Comparison of ENCODE assay signal across 8 cellular contexts in the genomic region with DNA sequence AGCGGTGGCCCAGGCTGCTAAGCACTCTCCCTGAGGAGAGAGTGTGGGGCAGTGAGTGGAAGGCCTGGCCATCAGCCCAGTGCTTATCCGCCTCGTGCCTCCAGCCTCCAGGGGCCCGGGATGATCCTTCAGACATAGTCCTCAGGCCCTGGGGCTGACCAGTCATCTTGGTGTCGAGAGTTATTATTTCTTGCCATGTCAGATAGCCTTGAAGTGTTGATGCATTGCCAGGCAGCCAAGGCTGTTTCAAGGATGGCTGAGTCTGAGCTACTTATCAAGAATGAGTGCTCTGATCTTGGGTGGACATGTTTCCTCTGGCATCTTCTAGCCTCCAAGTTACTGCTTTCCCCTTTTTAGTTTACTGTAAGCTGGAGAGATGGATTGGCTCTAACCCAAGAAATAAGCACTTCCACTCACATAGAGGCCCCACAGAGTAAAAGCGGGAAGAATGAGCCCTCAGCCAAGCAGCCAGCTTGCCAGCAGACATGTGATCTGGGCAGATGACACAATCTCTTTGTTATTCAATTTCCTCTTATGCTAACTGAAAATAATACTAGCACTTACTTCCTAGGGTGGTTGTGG.
A peak's percentile ranks its signal among the peaks of the same experiment; 100 is the strongest.
DNase-seq lines count a peak whose midpoint lies in the region; ATAC-seq and TF ChIP-seq lines count a peak whose summit lies in the region.

No MANE protein-coding gene starts in this region.

- H3K27ac ChIP-seq in H9 (ENCODE audit: insufficient read length, low read depth, low read length), result no peak overlapping the region

- no peak overlapping the region for H3K14ac ChIP-seq in H9 (ENCODE audit: insufficient read depth, low read length)

- H3K4ac ChIP-seq in H9 (ENCODE audit: low read depth, low read length), result no peak overlapping the region

- H3K4me3 Mint-ChIP-seq in natural killer cell treated with Interleukin-12 subunit alpha and Interleukin-12 subunit beta and Interleukin-15 and Interleukin-18, amount 100 ng/mL, for 72 hours, result peak overlapping the region; percentile 69
- H3K4me3 Mint-ChIP-seq in natural killer cell (no peak overlapping the region), H9 (no peak overlapping the region)

- H2AFZ ChIP-seq in H9 (ENCODE audit: low read length), result no peak overlapping the region

- H4K91ac ChIP-seq in H9 (ENCODE audit: insufficient read length, low read depth, low read length), result no peak overlapping the region

- H4K8ac ChIP-seq in H9 (replicated peaks; ENCODE audit: insufficient read length, low read depth, low read length), result no peak overlapping the region

- peak overlapping the region; percentile 97 for H3K27ac Mint-ChIP-seq in natural killer cell treated with Interleukin-12 subunit alpha and Interleukin-12 subunit beta and Interleukin-15 and Interleukin-18, amount 100 ng/mL, for 72 hours
- H3K27ac Mint-ChIP-seq in natural killer cell, result no peak overlapping the region
- H3K27ac Mint-ChIP-seq in H9, result no peak overlapping the region

- H3K79me2 ChIP-seq in H9 (ENCODE audit: insufficient read depth, low read length), result no peaks in the 10 kb centered on the region

- no peak overlapping the region for H3K9ac ChIP-seq in H9 (ENCODE audit: extremely low read depth, insufficient read length, low read length)

- no peak overlapping the region for H2BK120ac ChIP-seq in H9 (ENCODE audit: low read depth, low read length, poor library complexity, severe bottlenecking)

- H3K18ac ChIP-seq in H9 (ENCODE audit: insufficient read length, low read depth, low read length), result no peak overlapping the region

- ATAC-seq in natural killer cell treated with Interleukin-12 subunit alpha and Interleukin-12 subunit beta and Interleukin-15 and Interleukin-18, amount 100 ng/mL, for 72 hours, result peak in 1 of 2 donors; percentile 46
- ATAC-seq in natural killer cell (no peak), HG02884 (IDR thresholded peaks at IDR 0.05; ENCODE audit: unreplicated experiment) (no peak)

- peaks cover 31% of the 10 kb centered on the region for H3K36me3 Mint-ChIP-seq in natural killer cell treated with Interleukin-12 subunit alpha and Interleukin-12 subunit beta and Interleukin-15 and Interleukin-18, amount 100 ng/mL, for 72 hours
- peaks cover 10% of the 10 kb centered on the region for H3K36me3 Mint-ChIP-seq in natural killer cell
- no peaks in the 10 kb centered on the region; a peak in 1 of 7 replicates for H3K36me3 Mint-ChIP-seq in H9 (ENCODE audit: insufficient read depth in 1 of 3, low read depth in 3 of 3)

- no peaks in the 10 kb centered on the region for H3K27me3 Mint-ChIP-seq in natural killer cell treated with Interleukin-12 subunit alpha and Interleukin-12 subunit beta and Interleukin-15 and Interleukin-18, amount 100 ng/mL, for 72 hours
- H3K27me3 Mint-ChIP-seq in natural killer cell (ENCODE audit: low read depth in 2 of 2), result peaks cover 9 to 14% of the 10 kb centered on the region in 2 donors
- H3K27me3 Mint-ChIP-seq in H9 (ENCODE audit: low read depth), result no peaks in the 10 kb centered on the region

- no peak overlapping the region for H2BK12ac ChIP-seq in H9 (ENCODE audit: insufficient read length, low read depth, low read length)

- no peaks in the 10 kb centered on the region for H3K9me3 ChIP-seq in H9 (ENCODE audit: control insufficient read depth, low read depth, low read length)

- no peaks in the 10 kb centered on the region for H4K20me1 ChIP-seq in H9 (ENCODE audit: control insufficient read depth, insufficient read depth, insufficient read length)

- H3K4me2 ChIP-seq in H9 (ENCODE audit: insufficient read depth, insufficient read length, low read length), result no peak overlapping the region

- no peak overlapping the region for H2AK5ac ChIP-seq in H9 (ENCODE audit: insufficient read length, low read length)

- no peak overlapping the region for H2BK15ac ChIP-seq in H9 (ENCODE audit: low read depth, low read length)

- no peaks in the 10 kb centered on the region for H3K4me1 ChIP-seq in H9 (ENCODE audit: insufficient read depth, low read length)

- intact Hi-C loops in natural killer cell (cut with micrococcal nuclease), result no loop called here

- DNase-seq in natural killer cell treated with Interleukin-12 subunit alpha and Interleukin-12 subunit beta and Interleukin-15 and Interleukin-18, amount 100 ng/mL, for 72 hours (ENCODE audit: low spot score), result peak; percentile 65
- DNase-seq in natural killer cell (no peak), SKM-1 treated with dmso at 0.1 percent for 144 hours (lab: John Stamatoyannopoulos, UW; ENCODE audit: unreplicated experiment) (peak; percentile 57), foreskin melanocyte (peak; percentile 96), putamen (ENCODE audit: low spot score) (peak; percentile 77), H9 (no peak), GDM1 (lab: John Stamatoyannopoulos, UW) (no peak)

- no peak overlapping the region for H2BK20ac ChIP-seq in H9 (ENCODE audit: low read depth, low read length, poor library complexity, severe bottlenecking)

- no peaks in the 10 kb centered on the region for H3K23me2 ChIP-seq in H9 (ENCODE audit: insufficient read length, low read depth, low read length, poor library complexity, severe bottlenecking)

- H4K5ac ChIP-seq in H9 (ENCODE audit: insufficient read length, low read depth, low read length), result no peak overlapping the region

- H3K56ac ChIP-seq in H9 (ENCODE audit: insufficient read length, low read depth, low read length), result no peak overlapping the region

- no peak overlapping the region for H2BK5ac ChIP-seq in H9 (ENCODE audit: insufficient read length, low read length)

- H3K79me1 ChIP-seq in H9 (ENCODE audit: insufficient read depth, low read depth, low read length, poor library complexity, severe bottlenecking), result no peaks in the 10 kb centered on the region

- TF ChIP-seq CTCF in natural killer cell (IDR thresholded peaks at IDR 0.05), result no peak
- no peak for TF ChIP-seq CTCF in H9 (conservative IDR thresholded peaks at IDR 0.05)

- H3T11ph ChIP-seq in H9 (ENCODE audit: low read length), result no peak overlapping the region

- H3K9me3 Mint-ChIP-seq in natural killer cell treated with Interleukin-12 subunit alpha and Interleukin-12 subunit beta and Interleukin-15 and Interleukin-18, amount 100 ng/mL, for 72 hours, result peaks cover 7% of the 10 kb centered on the region
- peaks cover 4 to 6% of the 10 kb centered on the region in 2 donors for H3K9me3 Mint-ChIP-seq in natural killer cell
- peaks cover 0 to 9% of the 10 kb centered on the region in 2 experiments; a peak in 1 of 5 replicates for H3K9me3 Mint-ChIP-seq in H9

- H3K27me3 ChIP-seq in H9 (ENCODE audit: insufficient read depth, low read length), result no peaks in the 10 kb centered on the region

- H3K23ac ChIP-seq in H9 (ENCODE audit: insufficient read length, low read depth, low read length), result no peak overlapping the region

- no CpG with 5 or more reads among the region's 6 CpGs for WGBS in H9 (ENCODE audit: extremely low coverage, insufficient read length, low lambda C conversion rate)

- H3K4me1 Mint-ChIP-seq in natural killer cell treated with Interleukin-12 subunit alpha and Interleukin-12 subunit beta and Interleukin-15 and Interleukin-18, amount 100 ng/mL, for 72 hours (ENCODE audit: low read depth in 2 of 2), result peaks cover 87 to 96% of the 10 kb centered on the region in 2 donors
- H3K4me1 Mint-ChIP-seq in natural killer cell (no peaks in the 10 kb centered on the region), H9 (peaks cover 3 to 11% of the 10 kb centered on the region in 2 experiments; a peak in 2 of 4 replicates)

Comparison
In these comparisons a context has a peak if more than half of its experiments do, and no peak if none do; other contexts are left out.
1. DNase-seq: peak in natural killer cell treated with Interleukin-12 subunit alpha and Interleukin-12 subunit beta and Interleukin-15 and Interleukin-18, amount 100 ng/mL, for 72 hours (single experiment), SKM-1 treated with dmso at 0.1 percent for 144 hours (single experiment), foreskin melanocyte (single experiment) and putamen (single experiment); none in natural killer cell (single experiment), H9 (single experiment) and GDM1 (single experiment).
2. H3K27ac Mint-ChIP-seq: peak in natural killer cell treated with Interleukin-12 subunit alpha and Interleukin-12 subunit beta and Interleukin-15 and Interleukin-18, amount 100 ng/mL, for 72 hours (2 of 2); none in natural killer cell (0 of 2) and H9 (0 of 3).